ENCODE assay signal across 1 cellular context in the genomic region with DNA sequence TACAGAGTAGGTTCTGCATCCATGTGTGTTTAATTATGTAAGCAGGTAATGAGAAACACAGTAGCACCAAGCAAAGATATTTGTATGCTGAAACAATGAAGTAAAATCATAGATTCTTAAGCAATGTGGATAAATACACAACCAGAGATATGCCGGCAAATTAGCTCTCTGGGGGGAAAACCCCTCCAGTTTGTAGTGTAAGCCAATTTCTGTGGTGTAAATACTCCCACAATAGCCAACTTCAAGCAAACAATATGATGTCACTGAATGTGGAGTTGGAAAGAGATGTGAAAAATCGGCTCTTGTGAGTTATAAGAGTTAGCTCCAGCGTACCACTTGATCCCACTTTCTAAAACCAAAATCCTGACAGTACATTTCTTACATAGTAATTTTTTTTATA.
TF ChIP-seq lines count a peak whose summit lies in the region.

No MANE protein-coding gene starts in this region.

TF ChIP-seq in IMR-90, 13 proteins besides CTCF, POLR2A, EP300 and RAD21 (continued from another document):
- TF ChIP-seq CHD1 (IDR thresholded peaks at IDR 0.05; ENCODE audit: low read depth, low read length), result no peak
- TF ChIP-seq, protein P1, sequence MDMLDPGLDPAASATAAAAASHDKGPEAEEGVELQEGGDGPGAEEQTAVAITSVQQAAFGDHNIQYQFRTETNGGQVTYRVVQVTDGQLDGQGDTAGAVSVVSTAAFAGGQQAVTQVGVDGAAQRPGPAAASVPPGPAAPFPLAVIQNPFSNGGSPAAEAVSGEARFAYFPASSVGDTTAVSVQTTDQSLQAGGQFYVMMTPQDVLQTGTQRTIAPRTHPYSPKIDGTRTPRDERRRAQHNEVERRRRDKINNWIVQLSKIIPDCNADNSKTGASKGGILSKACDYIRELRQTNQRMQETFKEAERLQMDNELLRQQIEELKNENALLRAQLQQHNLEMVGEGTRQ (IDR thresholded peaks at IDR 0.05; ENCODE audit: low read depth, low read length), result no peak
